In the genomic region with DNA sequence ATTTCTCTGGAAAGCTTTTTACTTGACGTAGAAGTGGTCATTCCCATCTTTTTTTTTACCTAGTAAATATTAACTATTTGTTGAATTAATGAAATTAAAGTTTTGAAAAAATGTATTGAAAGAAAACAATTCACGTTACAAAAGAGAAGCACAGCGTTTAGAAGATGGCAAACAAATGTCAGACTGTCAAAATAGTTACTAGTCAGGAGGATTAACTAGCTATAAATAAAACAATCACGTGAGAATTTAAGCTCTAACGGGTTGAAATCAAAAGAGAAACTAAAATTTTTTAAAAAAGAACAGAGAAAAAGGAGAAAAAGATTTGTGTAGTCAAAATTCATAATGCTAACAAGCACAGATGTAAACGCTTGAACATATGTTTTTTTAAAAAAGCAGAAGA, we compare ENCODE assay signal across 10 cellular contexts. TPM values are rescaled to one million over a fixed set of nuclear protein-coding genes. Genes with fewer than 3 reads are reported as not detected.
DNase-seq lines count a peak whose midpoint lies in the region; ATAC-seq, FAIRE-seq and TF ChIP-seq lines count a peak whose summit lies in the region.
"Had no signal": no experiment of that assay in that cellular context is flagged by ENCODE, and none has a peak within 500 bp of the region (broad histone marks: within the 10 kb centered on the region; RNA-seq: fewer than 3 reads in every experiment).

No MANE protein-coding gene starts in this region.

- WGBS in ovary, 3 donors: 4 to 12% (median 5%) methylated on average over 6 of the region's 6 CpGs

- no peaks in the 10 kb centered on the region for H3K36me3 ChIP-seq in ovary

- no peaks in the 10 kb centered on the region for H3K9me3 ChIP-seq in ovary

- peak; percentile 13 for DNase-seq in GM03348 (ENCODE audit: low spot score)
- DNase-seq in ovary: no peak
- no peak for DNase-seq in DMS114 treated with DMSO at 0.1 percent for 48 hours (lab: John Stamatoyannopoulos, UW; ENCODE audit: unreplicated experiment)
- DNase-seq in GM12892 (ENCODE audit: insufficient read length): no peak
- DNase-seq in frontal cortex (ENCODE audit: low spot score in 2 of 2): no peak
- DNase-seq: effector CD4-positive, alpha-beta T cell; NCI-H187 treated with DMSO at 0.1 percent for 48 hours; SIG-M5 had no signal

- no peak for TF ChIP-seq EP300 in ovary (IDR thresholded peaks at IDR 0.05)

- TF ChIP-seq CTCF in ovary (IDR thresholded peaks at IDR 0.05): no peak

- peaks cover 4% of the 10 kb centered on the region for H3K4me1 ChIP-seq in ovary (ENCODE audit: insufficient read depth)

- H3K4me3 ChIP-seq in ovary: peak overlapping the region; percentile 11

- H3K27me3 ChIP-seq in ovary: no peaks in the 10 kb centered on the region

- FAIRE-seq in colon (lab: Jason Lieb, UNC): peak; percentile 14
- no peak for FAIRE-seq in GM12892 (lab: Jason Lieb, UNC)
- FAIRE-seq in frontal cortex (lab: Jason Lieb, UNC): no peak

- intact Hi-C loops in ovary (cut with DNase I): no loop called here

- peak; percentile 40 for ATAC-seq in HG03175 (IDR thresholded peaks at IDR 0.05; ENCODE audit: unreplicated experiment)

- H3K27ac ChIP-seq in ovary: peak overlapping the region in 1 of 2 donors; percentile 28

- TF ChIP-seq POLR2A in ovary (IDR thresholded peaks at IDR 0.05) (no peak), GM12892 (IDR thresholded peaks at IDR 0.05; ENCODE audit: low read depth, low read length) (no peak)

RNA-seq across cellular contexts. Expression of gene DDHD1, which starts 26.4 kb away (rescaled TPM):
- 10 to 100 TPM; 13.9 to 21.9 (median 19.1) TPM for total RNA-seq in ovary
- 1 to 10 TPM; 4.6 to 7.9 TPM for polyA plus RNA-seq in ovary
- 26.3 TPM for polyA plus RNA-seq in GM12892 (2012; ENCODE audit: missing spikeins)
- 24.5 TPM for total RNA-seq in frontal cortex
